ENCODE assay signal across 17 cellular contexts in genomic region chr1:8968902-8969301, GRCh38. TPM values are rescaled to one million over a fixed set of nuclear protein-coding genes. Genes with fewer than 3 reads are reported as not detected.
"Had no signal": no experiment of that assay in that cellular context is flagged by ENCODE, and none has a peak within 500 bp of the region (broad histone marks: within the 10 kb centered on the region; RNA-seq: fewer than 3 reads in every experiment).

No MANE protein-coding gene starts in this region.

RNA-seq across cellular contexts. Expression of gene CA6, which starts 23.2 kb away (rescaled TPM):
- total RNA-seq: esophagus muscularis mucosa, foreskin keratinocyte, heart left ventricle, kidney, left colon, liver, mucosa of gallbladder, neural crest cell, pancreas, prostate gland, sciatic nerve, upper lobe of right lung had no signal
- polyA plus RNA-seq: foreskin keratinocyte, heart left ventricle, immature natural killer cell, liver, pancreas had no signal

RNA-seq across cellular contexts. Expression of gene SLC2A7, which starts 57.3 kb away (rescaled TPM):
- total RNA-seq: activated CD8-positive, alpha-beta memory T cell treated with anti-CD3 and anti-CD28 coated beads for 36 hours; esophagus muscularis mucosa; foreskin keratinocyte; kidney; left colon; liver; mammary epithelial cell; mucosa of gallbladder; neural crest cell; pancreas; prostate gland; sciatic nerve; SK-MEL-5; suprapubic skin; upper lobe of right lung had no signal
- polyA plus RNA-seq: foreskin keratinocyte, immature natural killer cell, liver, mammary epithelial cell, pancreas had no signal
